8 cellular contexts compared by ENCODE assay signal in genomic region chr6:167699141-167700036, GRCh38.
A peak's percentile ranks its signal among the peaks of the same experiment; 100 is the strongest.
DNase-seq lines count a peak whose midpoint lies in the region; ATAC-seq lines count a peak whose summit lies in the region.

No MANE protein-coding gene starts in this region.

- intact Hi-C loops in CD4-positive, alpha-beta memory T cell (cut with micrococcal nuclease): loop anchor here (10.0 kb wide), 1 partner anchor 125 kb away; the partner anchor contains the start of gene AFDN

- H3K36me3 Mint-ChIP-seq in CD4-positive, alpha-beta memory T cell: no peaks in the 10 kb centered on the region
- peaks cover 2% of the 10 kb centered on the region for H3K36me3 Mint-ChIP-seq in IgD-negative memory B cell

- peaks cover 0 to 2% (median 0%) of the 10 kb centered on the region in 8 donors for H3K9me3 Mint-ChIP-seq in CD4-positive, alpha-beta memory T cell
- H3K9me3 Mint-ChIP-seq in IgD-negative memory B cell: no peaks in the 10 kb centered on the region

- H3K4me3 ChIP-seq in CD4-positive, alpha-beta memory T cell (ENCODE audit: low read length in 2 of 2): peak overlapping the region in 1 of 2 donors; percentile 3

- no peaks in the 10 kb centered on the region for H3K9me3 ChIP-seq in CD4-positive, alpha-beta memory T cell (ENCODE audit: control insufficient read depth in 1 of 2, low read length in 2 of 2)

- H3K27me3 Mint-ChIP-seq in CD4-positive, alpha-beta memory T cell: peaks cover 12 to 14% of the 10 kb centered on the region in 2 donors
- H3K27me3 Mint-ChIP-seq in IgD-negative memory B cell: peaks cover 5% of the 10 kb centered on the region

- H3K4me1 Mint-ChIP-seq in CD4-positive, alpha-beta memory T cell: peaks cover 6 to 17% (median 15%) of the 10 kb centered on the region in 4 donors
- H3K4me1 Mint-ChIP-seq in IgD-negative memory B cell: peaks cover 13 to 22% (median 15%) of the 10 kb centered on the region in 3 donors

- no peak overlapping the region for H3K27ac ChIP-seq in CD4-positive, alpha-beta memory T cell (ENCODE audit: low read depth, low read length)

- H3K27me3 ChIP-seq in CD4-positive, alpha-beta memory T cell (ENCODE audit: insufficient read depth, low read length): peaks cover 3% of the 10 kb centered on the region

- DNase-seq in CD4-positive, alpha-beta memory T cell: peak in 4 of 5 donors; percentile 6 to 32 (median 25)
- DNase-seq in activated CD8-positive, alpha-beta memory T cell treated with anti-CD3 and anti-CD28 coated beads, Interleukin-2, amount 50 U/mL, for 4 hours: peak; percentile 54
- DNase-seq in germinal center (ENCODE audit: low spot score) (peak; percentile 76), renal cortical epithelial cell (ENCODE audit: low read depth) (peak; percentile 37), DMS53 treated with DMSO at 0.1 percent for 48 hours (lab: John Stamatoyannopoulos, UW; ENCODE audit: unreplicated experiment) (no peak)
- DNase-seq in effector CD8-positive, alpha-beta T cell (lab: John Stamatoyannopoulos, UW): no peak

- H3K27ac Mint-ChIP-seq in CD4-positive, alpha-beta memory T cell: peak overlapping the region in 6 of 7 donors; percentile 2 to 88 (median 66)
- H3K27ac Mint-ChIP-seq in IgD-negative memory B cell: peak overlapping the region in 1 of 3 donors; percentile 71

- POLR2A ChIA-PET in CD4-positive, alpha-beta memory T cell (lab: Charles Lee; ENCODE audit: partially characterized antibody): interaction anchor here (1.2 kb wide), 1 partner anchor 148 kb away, joined by 4 read pairs; no protein-coding TSS in a partner anchor

- peak overlapping the region; percentile 63 to 86 (median 78) for H3K4me3 Mint-ChIP-seq in CD4-positive, alpha-beta memory T cell
- H3K4me3 Mint-ChIP-seq in IgD-negative memory B cell: peak overlapping the region; percentile 73 to 95 (median 84)

- peaks cover 16% of the 10 kb centered on the region for H3K4me1 ChIP-seq in CD4-positive, alpha-beta memory T cell (ENCODE audit: insufficient read depth, low read length)

- CTCF ChIA-PET in CD4-positive, alpha-beta memory T cell (lab: Charles Lee; ENCODE audit: partially characterized antibody): interaction anchor here (1.6 kb wide), 1 partner anchor 126 kb away, joined by 3 read pairs; no protein-coding TSS in a partner anchor

- ATAC-seq in GM21526 (IDR thresholded peaks at IDR 0.05; ENCODE audit: low FRiP score, unreplicated experiment): peak; percentile 84

- H3K36me3 ChIP-seq in CD4-positive, alpha-beta memory T cell (ENCODE audit: insufficient read depth, low read length): no peaks in the 10 kb centered on the region

Comparison
In these comparisons a context has a peak if more than half of its experiments do, and no peak if none do; other contexts are left out.
1. DNase-seq: peak in CD4-positive, alpha-beta memory T cell (4 of 5), activated CD8-positive, alpha-beta memory T cell treated with anti-CD3 and anti-CD28 coated beads, Interleukin-2, amount 50 U/mL, for 4 hours (single experiment), germinal center (single experiment) and renal cortical epithelial cell (single experiment); none in DMS53 treated with DMSO at 0.1 percent for 48 hours (single experiment) and effector CD8-positive, alpha-beta T cell (single experiment).